9 cellular contexts compared by ENCODE assay signal in genomic region chr1:10170362-10170665, GRCh38. TPM values are rescaled to one million over a fixed set of nuclear protein-coding genes. Genes with fewer than 3 reads are reported as not detected.
DNase-seq lines count a peak whose midpoint lies in the region; ATAC-seq and TF ChIP-seq lines count a peak whose summit lies in the region.
"Had no signal": no experiment of that assay in that cellular context is flagged by ENCODE, and none has a peak within 500 bp of the region (broad histone marks: within the 10 kb centered on the region; RNA-seq: fewer than 3 reads in every experiment).

No MANE protein-coding gene starts in this region.

- ATAC-seq in activated T-cell treated with anti-CD3 and anti-CD28 coated beads, Interleukin-2, amount 50 U/mL, for 4 hours: peak; percentile 94
- ATAC-seq in HG03175 (IDR thresholded peaks at IDR 0.05; ENCODE audit: unreplicated experiment): peak; percentile 49
- peak; percentile 84 for ATAC-seq in activated CD8-positive, alpha-beta T cell treated with anti-CD3 and anti-CD28 coated beads, Interleukin-2, amount 10 ng/mL, durations not matched to agents 7 days and 5 days
- no peak for ATAC-seq in HG03159 (IDR thresholded peaks at IDR 0.05; ENCODE audit: unreplicated experiment)

- peaks cover 4% of the 10 kb centered on the region for H3K9me3 Mint-ChIP-seq in activated T-cell treated with anti-CD3 and anti-CD28 coated beads, Interleukin-2, amount 50 U/mL, for 4 hours
- H3K9me3 Mint-ChIP-seq in activated CD8-positive, alpha-beta T cell treated with anti-CD3 and anti-CD28 coated beads, Interleukin-2, amount 10 ng/mL, durations not matched to agents 7 days and 5 days (ENCODE audit: insufficient read depth): no peaks in the 10 kb centered on the region

- H2AFZ ChIP-seq in osteoblast (ENCODE audit: low read length): no peak overlapping the region

- H4K20me1 ChIP-seq in osteoblast (ENCODE audit: insufficient read depth, low read length): no peaks in the 10 kb centered on the region

- H3K4me3 Mint-ChIP-seq in activated T-cell treated with anti-CD3 and anti-CD28 coated beads, Interleukin-2, amount 50 U/mL, for 4 hours: no peak overlapping the region
- peak overlapping the region; percentile 51 for H3K4me3 Mint-ChIP-seq in activated CD8-positive, alpha-beta T cell treated with anti-CD3 and anti-CD28 coated beads, Interleukin-2, amount 10 ng/mL, durations not matched to agents 7 days and 5 days

- TF ChIP-seq CTCF in osteoblast (IDR thresholded peaks at IDR 0.05; ENCODE audit: extremely low read depth, low read depth, low read length) (no peak), uterus (IDR thresholded peaks at IDR 0.05) (no peak)

- CTCF ChIA-PET in activated CD8-positive, alpha-beta T cell treated with anti-CD3 and anti-CD28 coated beads, Interleukin-2, amount 10 ng/mL, durations not matched to agents 7 days and 5 days (lab: Charles Lee): interaction anchor here (1.1 to 4.4 kb wide), 5 partner anchors 13 to 41 kb away, joined by 3 to 22 read pairs (median 5); partner anchors contain the start of gene KIF1B

- no peaks in the 10 kb centered on the region for H3K4me1 ChIP-seq in osteoblast (ENCODE audit: insufficient read depth, low read length)
- no peaks in the 10 kb centered on the region for H3K4me1 ChIP-seq in uterus

- no peak for TF ChIP-seq POLR2A in uterus (IDR thresholded peaks at IDR 0.05)

- H3K79me2 ChIP-seq in osteoblast (ENCODE audit: insufficient read depth, low read length): no peaks in the 10 kb centered on the region

- H3K27me3 ChIP-seq in osteoblast (ENCODE audit: insufficient read depth, low read length) (no peaks in the 10 kb centered on the region), uterus (no peaks in the 10 kb centered on the region)

- H3K4me1 Mint-ChIP-seq in activated T-cell treated with anti-CD3 and anti-CD28 coated beads, Interleukin-2, amount 50 U/mL, for 4 hours (ENCODE audit: low read depth): peaks cover 34% of the 10 kb centered on the region
- peaks cover 55% of the 10 kb centered on the region for H3K4me1 Mint-ChIP-seq in activated CD8-positive, alpha-beta T cell treated with anti-CD3 and anti-CD28 coated beads, Interleukin-2, amount 10 ng/mL, durations not matched to agents 7 days and 5 days (ENCODE audit: low read depth)

- H3K27ac ChIP-seq in osteoblast (ENCODE audit: low read depth, low read length) (no peak overlapping the region), uterus (no peak overlapping the region)

- H3K27me3 Mint-ChIP-seq in activated T-cell treated with anti-CD3 and anti-CD28 coated beads, Interleukin-2, amount 50 U/mL, for 4 hours (ENCODE audit: low read depth): no peaks in the 10 kb centered on the region
- no peaks in the 10 kb centered on the region for H3K27me3 Mint-ChIP-seq in activated CD8-positive, alpha-beta T cell treated with anti-CD3 and anti-CD28 coated beads, Interleukin-2, amount 10 ng/mL, durations not matched to agents 7 days and 5 days (ENCODE audit: low read depth)

- H3K4me3 ChIP-seq in osteoblast (ENCODE audit: insufficient read depth, low read length) (no peak overlapping the region), uterus (no peak overlapping the region)

- H3K4me2 ChIP-seq in osteoblast (ENCODE audit: insufficient read depth, low read length): no peak overlapping the region

- H3K36me3 ChIP-seq in osteoblast (ENCODE audit: insufficient read depth, low read length) (peaks cover 37% of the 10 kb centered on the region), uterus (no peaks in the 10 kb centered on the region)

- H3K27ac Mint-ChIP-seq in activated CD8-positive, alpha-beta T cell treated with anti-CD3 and anti-CD28 coated beads, Interleukin-2, amount 10 ng/mL, durations not matched to agents 7 days and 5 days: peak overlapping the region; percentile 92

- intact Hi-C loops in uterus (cut with DNase I; ENCODE audit: low total_unique reads): no loop called here

- H3K9me3 ChIP-seq in osteoblast (ENCODE audit: low read depth, low read length): no peaks in the 10 kb centered on the region
- no peaks in the 10 kb centered on the region for H3K9me3 ChIP-seq in uterus

- no peak for DNase-seq in activated T-cell treated with anti-CD3 and anti-CD28 coated beads, Interleukin-2, amount 50 U/mL, for 4 hours
- DNase-seq in activated T-cell treated with anti-CD3 and anti-CD28 coated beads for 4 hours (no peak), osteoblast (ENCODE audit: insufficient read length, low spot score, missing footprints) (peak; percentile 38), uterus (no peak), medulla oblongata (ENCODE audit: extremely low spot score) (no peak)
- DNase-seq in activated CD8-positive, alpha-beta T cell treated with anti-CD3 and anti-CD28 coated beads, Interleukin-2, amount 10 ng/mL, durations not matched to agents 7 days and 5 days: peak; percentile 52
- DNase-seq: NCI-H774 had no signal

- peaks cover 43% of the 10 kb centered on the region for H3K36me3 Mint-ChIP-seq in activated T-cell treated with anti-CD3 and anti-CD28 coated beads, Interleukin-2, amount 50 U/mL, for 4 hours (ENCODE audit: insufficient read depth)
- H3K36me3 Mint-ChIP-seq in activated CD8-positive, alpha-beta T cell treated with anti-CD3 and anti-CD28 coated beads, Interleukin-2, amount 10 ng/mL, durations not matched to agents 7 days and 5 days (ENCODE audit: low read depth): peaks cover 62% of the 10 kb centered on the region

- POLR2A ChIA-PET in activated CD8-positive, alpha-beta T cell treated with anti-CD3 and anti-CD28 coated beads, Interleukin-2, amount 10 ng/mL, durations not matched to agents 7 days and 5 days (lab: Charles Lee): interaction anchor here (1.0 kb wide), 1 partner anchor 8 kb away, joined by 3 read pairs; no protein-coding TSS in a partner anchor

RNA-seq across cellular contexts. Expression of gene KIF1B, which starts 40.1 kb away (rescaled TPM):
- total RNA-seq in activated T-cell treated with anti-CD3 and anti-CD28 coated beads, Interleukin-2, amount 50 U/mL, for 4 hours: 10 to 100 TPM; 12.3 to 17.0 (median 16.6) TPM
- 1 to 10 TPM; 9.2 to 9.6 TPM for total RNA-seq in activated CD8-positive, alpha-beta T cell treated with anti-CD3 and anti-CD28 coated beads, Interleukin-2, amount 10 ng/mL, durations not matched to agents 7 days and 5 days
- total RNA-seq in osteoblast (35.8 and 38.0 TPM in 2 replicates), uterus (10 to 100 TPM; 26.4 to 89.6 (median 45.1) TPM)

Comparison
In these comparisons a context has a peak if more than half of its experiments do, and no peak if none do; other contexts are left out.
1. DNase-seq: peak in activated CD8-positive, alpha-beta T cell treated with anti-CD3 and anti-CD28 coated beads, Interleukin-2, amount 10 ng/mL, durations not matched to agents 7 days and 5 days (single experiment) and osteoblast (single experiment); none in activated T-cell treated with anti-CD3 and anti-CD28 coated beads, Interleukin-2, amount 50 U/mL, for 4 hours (single experiment), activated T-cell treated with anti-CD3 and anti-CD28 coated beads for 4 hours (single experiment), uterus (0 of 2) and medulla oblongata (single experiment).